Comparison of ENCODE assay signal across 8 cellular contexts in genomic region chr15:26318689-26319088, GRCh38.
"Had no signal": no experiment of that assay in that cellular context is flagged by ENCODE, and none has a peak within 500 bp of the region (broad histone marks: within the 10 kb centered on the region; RNA-seq: fewer than 3 reads in every experiment).

No MANE protein-coding gene starts in this region.

- FAIRE-seq: HepG2, HTR-8/SVneo, K562 had no signal

- H3K4me3 ChIP-seq: K562 had no signal

- H3K36me3 Mint-ChIP-seq: IgD-negative memory B cell had no signal

- H3K4me3 Mint-ChIP-seq: IgD-negative memory B cell had no signal

- H3K9me3 Mint-ChIP-seq: IgD-negative memory B cell had no signal

- H3K27ac ChIP-seq: HL-60 had no signal

- DNase-seq: IMR-90, KBM-7, KG1 had no signal

- ATAC-seq: HepG2, K562 had no signal

- H3K27me3 Mint-ChIP-seq: IgD-negative memory B cell had no signal

- H3K4me1 Mint-ChIP-seq: IgD-negative memory B cell had no signal
